ENCODE assay signal across 9 cellular contexts in genomic region chr2:168136392-168136977, GRCh38.
DNase-seq lines count a peak whose midpoint lies in the region; ATAC-seq and TF ChIP-seq lines count a peak whose summit lies in the region.
"Had no signal": no experiment of that assay in that cellular context is flagged by ENCODE, and none has a peak within 500 bp of the region (broad histone marks: within the 10 kb centered on the region; RNA-seq: fewer than 3 reads in every experiment).

No MANE protein-coding gene starts in this region.

- intact Hi-C loops in activated naive CD4-positive, alpha-beta T cell treated with anti-CD3 and anti-CD28 coated beads for 36 hours (cut with micrococcal nuclease) = loop anchor here (1.0 to 10.0 kb wide), 5 partner anchors 108 to 784 kb away; no protein-coding TSS in a partner anchor

- peak overlapping the region; percentile 44 for H3K27ac Mint-ChIP-seq in activated naive CD4-positive, alpha-beta T cell treated with anti-CD3 and anti-CD28 coated beads for 36 hours
- no peak overlapping the region for H3K27ac Mint-ChIP-seq in osteocyte (ENCODE audit: unreplicated experiment)
- H3K27ac Mint-ChIP-seq: stimulated activated naive CD8-positive, alpha-beta T cell treated with anti-CD3 and anti-CD28 coated beads, Interleukin-15, Interleukin-2, amounts not matched to agents 100 ng/mL and 50 ng/mL, for 24 hours had no signal

- H3K9me3 Mint-ChIP-seq in activated naive CD4-positive, alpha-beta T cell treated with anti-CD3 and anti-CD28 coated beads for 36 hours = no peaks in the 10 kb centered on the region
- H3K9me3 Mint-ChIP-seq in osteocyte (ENCODE audit: unreplicated experiment) = no peaks in the 10 kb centered on the region
- H3K9me3 Mint-ChIP-seq: stimulated activated naive CD8-positive, alpha-beta T cell treated with anti-CD3 and anti-CD28 coated beads, Interleukin-15, Interleukin-2, amounts not matched to agents 100 ng/mL and 50 ng/mL, for 24 hours had no signal

- H4K20me1 ChIP-seq in OCI-LY3 (ENCODE audit: insufficient read depth, low read length) = no peaks in the 10 kb centered on the region

- DNase-seq in activated naive CD4-positive, alpha-beta T cell treated with anti-CD3 and anti-CD28 coated beads for 36 hours = no peak
- DNase-seq in activated naive CD4-positive, alpha-beta T cell treated with anti-CD3 and anti-CD28 coated beads, Interleukin-2, amount 50 U/mL, for 16 hours = no peak
- DNase-seq in epithelial cell of esophagus (ENCODE audit: low read depth) (peak; percentile 62), osteocyte (ENCODE audit: extremely low spot score, unreplicated experiment) (no peak), putamen (ENCODE audit: low spot score) (no peak)

- H3K9me3 ChIP-seq in OCI-LY3 (ENCODE audit: insufficient read depth, low read length) = no peaks in the 10 kb centered on the region

- no peak overlapping the region for H3K9ac ChIP-seq in OCI-LY3 (ENCODE audit: low read length)

- no peaks in the 10 kb centered on the region for H3K79me2 ChIP-seq in OCI-LY3 (ENCODE audit: low read length)

- no peaks in the 10 kb centered on the region for H3K36me3 ChIP-seq in OCI-LY3 (replicated peaks; ENCODE audit: low read depth, low read length)

- no peak overlapping the region for H2AFZ ChIP-seq in OCI-LY3 (ENCODE audit: low read depth, low read length)

- no peaks in the 10 kb centered on the region for H3K27me3 ChIP-seq in OCI-LY3 (ENCODE audit: low read depth, low read length)

- CTCF ChIA-PET in activated naive CD4-positive, alpha-beta T cell treated with anti-CD3 and anti-CD28 coated beads for 36 hours (lab: Charles Lee) = interaction anchor here (1.0 to 4.0 kb wide), 3 partner anchors 9 to 202 kb away, joined by 4 to 22 read pairs (median 6); no protein-coding TSS in a partner anchor

- H3K36me3 Mint-ChIP-seq in activated naive CD4-positive, alpha-beta T cell treated with anti-CD3 and anti-CD28 coated beads for 36 hours (ENCODE audit: low read depth) = peaks cover 35% of the 10 kb centered on the region
- H3K36me3 Mint-ChIP-seq in osteocyte (ENCODE audit: unreplicated experiment) = peaks cover 41% of the 10 kb centered on the region

- H3K4me2 ChIP-seq in OCI-LY3 (ENCODE audit: low read length) = no peak overlapping the region

- H3K4me3 Mint-ChIP-seq in activated naive CD4-positive, alpha-beta T cell treated with anti-CD3 and anti-CD28 coated beads for 36 hours = no peak overlapping the region
- no peak overlapping the region for H3K4me3 Mint-ChIP-seq in osteocyte (ENCODE audit: unreplicated experiment)
- H3K4me3 Mint-ChIP-seq: stimulated activated naive CD8-positive, alpha-beta T cell treated with anti-CD3 and anti-CD28 coated beads, Interleukin-15, Interleukin-2, amounts not matched to agents 100 ng/mL and 50 ng/mL, for 24 hours had no signal

- TF ChIP-seq CTCF in OCI-LY3 (IDR thresholded peaks at IDR 0.05; ENCODE audit: low read depth, low read length) = peak; percentile 66
- peak; percentile 50 for TF ChIP-seq CTCF in epithelial cell of esophagus (IDR thresholded peaks at IDR 0.05; ENCODE audit: insufficient read depth, low read depth, low read length, missing control alignments)
- peak; percentile 54 for TF ChIP-seq CTCF in osteocyte (IDR thresholded peaks at IDR 0.05)

- no peak overlapping the region for H3K27ac ChIP-seq in OCI-LY3 (ENCODE audit: low read length)

- no peaks in the 10 kb centered on the region for H3K4me1 ChIP-seq in OCI-LY3 (ENCODE audit: low read length)

- peak; percentile 73 for ATAC-seq in HG02973 (IDR thresholded peaks at IDR 0.05; ENCODE audit: unreplicated experiment)
- no peak for ATAC-seq in GM19324 (IDR thresholded peaks at IDR 0.05; ENCODE audit: low FRiP score, unreplicated experiment)

- H3K4me1 Mint-ChIP-seq in activated naive CD4-positive, alpha-beta T cell treated with anti-CD3 and anti-CD28 coated beads for 36 hours (ENCODE audit: low read depth) = peaks cover 15% of the 10 kb centered on the region
- peaks cover 50% of the 10 kb centered on the region for H3K4me1 Mint-ChIP-seq in osteocyte (ENCODE audit: unreplicated experiment)

- H3K4me3 ChIP-seq in OCI-LY3 (ENCODE audit: low read length) = no peak overlapping the region
- H3K4me3 ChIP-seq in epithelial cell of esophagus (ENCODE audit: low read length) = no peak overlapping the region

- no peaks in the 10 kb centered on the region for H3K27me3 Mint-ChIP-seq in activated naive CD4-positive, alpha-beta T cell treated with anti-CD3 and anti-CD28 coated beads for 36 hours (ENCODE audit: low read depth)
- no peaks in the 10 kb centered on the region for H3K27me3 Mint-ChIP-seq in osteocyte (ENCODE audit: unreplicated experiment)
- H3K27me3 Mint-ChIP-seq: stimulated activated naive CD8-positive, alpha-beta T cell treated with anti-CD3 and anti-CD28 coated beads, Interleukin-15, Interleukin-2, amounts not matched to agents 100 ng/mL and 50 ng/mL, for 24 hours had no signal
